In the genomic region with DNA sequence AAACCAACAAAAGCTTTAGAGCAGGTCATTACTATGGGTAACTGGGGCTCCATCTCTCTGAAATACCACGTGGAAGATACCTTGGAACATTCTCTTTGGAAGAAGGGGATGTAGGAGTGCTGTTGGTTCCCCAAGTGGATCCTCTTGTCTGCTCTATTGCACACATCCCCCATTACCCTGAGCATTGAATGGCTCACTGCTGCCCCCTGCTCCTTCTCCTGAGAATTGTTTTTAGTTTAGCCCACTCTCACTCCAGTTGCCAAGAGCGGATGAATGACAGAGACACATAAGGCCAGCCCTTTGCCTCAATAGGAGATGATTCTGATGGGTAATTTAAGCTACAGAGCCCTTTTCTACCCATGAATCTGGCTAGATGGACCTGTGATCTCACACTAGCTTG, we compare ENCODE assay signal across 7 cellular contexts.
DNase-seq lines count a peak whose midpoint lies in the region; ATAC-seq, FAIRE-seq and TF ChIP-seq lines count a peak whose summit lies in the region.

No MANE protein-coding gene starts in this region.

- CTCF ChIA-PET in HEK293 (lab: Yijun Ruan, JAX) = interaction anchor here (0.6 to 2.3 kb wide), 12 partner anchors 18 to 1120 kb away, joined by 3 to 13 read pairs (median 3); no protein-coding TSS in a partner anchor

- H3K27me3 Mint-ChIP-seq in neural crest cell (ENCODE audit: low read depth) = peaks cover 2% of the 10 kb centered on the region

- WGBS in upper lobe of left lung, 2 donors = 44 to 45% methylated on average over 2 of the region's 2 CpGs

- H3K9me3 ChIP-seq in HEK293 (ENCODE audit: control insufficient read depth, insufficient read depth, low read depth, low read length) (no peaks in the 10 kb centered on the region), upper lobe of left lung (no peaks in the 10 kb centered on the region)

- H3K27ac Mint-ChIP-seq in neural crest cell (ENCODE audit: unreplicated experiment) = no peak overlapping the region

- no peak for TF ChIP-seq EP300 in upper lobe of left lung (IDR thresholded peaks at IDR 0.05)

- H3K4me3 ChIP-seq in HEK293 (ENCODE audit: low read depth, low read length) (no peak overlapping the region), epithelial cell of esophagus (ENCODE audit: low read length) (no peak overlapping the region), upper lobe of left lung (no peak overlapping the region)

- no peaks in the 10 kb centered on the region for H3K36me3 ChIP-seq in HEK293 (ENCODE audit: control insufficient read depth in 2 of 2, insufficient read depth in 1 of 2, low read length in 2 of 2)
- H3K36me3 ChIP-seq in upper lobe of left lung = no peaks in the 10 kb centered on the region

- no peaks in the 10 kb centered on the region for H3K27me3 ChIP-seq in upper lobe of left lung

- H3K27ac ChIP-seq in HEK293 (ENCODE audit: extremely low read depth, low read depth, low read length) (no peak overlapping the region), upper lobe of left lung (no peak overlapping the region)

- H3K9me3 Mint-ChIP-seq in neural crest cell = peaks cover 8% of the 10 kb centered on the region

- TF ChIP-seq CTCF in HEK293 (tag by site-specific recombination; IDR thresholded peaks at IDR 0.05) (no peak), epithelial cell of esophagus (IDR thresholded peaks at IDR 0.05; ENCODE audit: insufficient read depth, low read depth, low read length, missing control alignments) (peak; percentile 54), neural crest cell (conservative IDR thresholded peaks at IDR 0.05) (peak; percentile 66), upper lobe of left lung (IDR thresholded peaks at IDR 0.05) (peak; percentile 18 to 69 (median 52))

- TF ChIP-seq POLR2A in GM12892 (IDR thresholded peaks at IDR 0.05; ENCODE audit: low read depth, low read length) (no peak), upper lobe of left lung (IDR thresholded peaks at IDR 0.05) (no peak)

- peak; percentile 57 to 60 for ATAC-seq in upper lobe of left lung (ENCODE audit: low FRiP score in 2 of 2)

- no peaks in the 10 kb centered on the region for H3K4me1 ChIP-seq in HEK293 (ENCODE audit: control insufficient read depth, insufficient read depth, low read length)
- H3K4me1 ChIP-seq in upper lobe of left lung = no peaks in the 10 kb centered on the region

- FAIRE-seq in GM12892 (lab: Jason Lieb, UNC) = peak; percentile 90

- DNase-seq in GM12892 (ENCODE audit: insufficient read length) (peak; percentile 9), MV-4-11 (lab: John Stamatoyannopoulos, UW) (peak; percentile 28), epithelial cell of esophagus (ENCODE audit: low read depth) (peak; percentile 56), neural crest cell (ENCODE audit: low read depth, low spot score) (peak; percentile 48), upper lobe of left lung (no peak)
- DNase-seq in activated CD4-positive, alpha-beta T cell treated with anti-CD3 and anti-CD28 coated beads, Interleukin-2, amount 50 U/mL, for 48 hours = peak; percentile 60 to 74

- POLR2A ChIA-PET in HEK293 (lab: Yijun Ruan, JAX) = interaction anchor here (0.6 kb wide), 1 partner anchor 111 kb away, joined by 7 read pairs; no protein-coding TSS in a partner anchor

- no peak overlapping the region for H3K4me3 Mint-ChIP-seq in neural crest cell

- H3K4me1 Mint-ChIP-seq in neural crest cell = no peaks in the 10 kb centered on the region

- peaks cover 4% of the 10 kb centered on the region for H3K36me3 Mint-ChIP-seq in neural crest cell (ENCODE audit: low read depth)

TF ChIP-seq in HEK293, 187 proteins besides CTCF, POLR2A, EP300 and RAD21:
- TF ChIP-seq ZNF10 (tag by site-specific recombination; IDR thresholded peaks at IDR 0.05) = no peak
- TF ChIP-seq ZSCAN23 (tag by site-specific recombination; IDR thresholded peaks at IDR 0.05) = no peak
- no peak for TF ChIP-seq KLF9 (tag by site-specific recombination; IDR thresholded peaks at IDR 0.05; ENCODE audit: low read depth)
- no peak for TF ChIP-seq ZNF350 (tag by site-specific recombination; IDR thresholded peaks at IDR 0.05)
- TF ChIP-seq SALL2 (tag by site-specific recombination; IDR thresholded peaks at IDR 0.05; ENCODE audit: borderline replicate concordance) = no peak
- TF ChIP-seq ZXDB (tag by site-specific recombination; IDR thresholded peaks at IDR 0.05) = no peak
- TF ChIP-seq ZNF426 (tag by site-specific recombination; IDR thresholded peaks at IDR 0.05) = no peak
- peak; percentile 41 for TF ChIP-seq ZNF654 (tag by site-specific recombination; IDR thresholded peaks at IDR 0.05; ENCODE audit: low read depth)
- TF ChIP-seq HOXD13 (CRISPR knock-in tag; IDR thresholded peaks at IDR 0.05; ENCODE audit: borderline replicate concordance) = no peak
- peak; percentile 66; the same call in 1 of the 2 replicates for TF ChIP-seq ZNF266 (tag by site-specific recombination; IDR thresholded peaks at IDR 0.05; ENCODE audit: low read depth)
- no peak for TF ChIP-seq SP3 (tag by site-specific recombination; IDR thresholded peaks at IDR 0.05)

Comparison
In these comparisons a context has a peak if more than half of its experiments do, and no peak if none do; other contexts are left out.
1. DNase-seq: peak in GM12892 (single experiment), MV-4-11 (single experiment), activated CD4-positive, alpha-beta T cell treated with anti-CD3 and anti-CD28 coated beads, Interleukin-2, amount 50 U/mL, for 48 hours (2 of 2), epithelial cell of esophagus (single experiment) and neural crest cell (single experiment); none in upper lobe of left lung (0 of 2).